ENCODE assay signal across 14 cellular contexts in genomic region chr15:83305696-83306291, GRCh38. TPM values are rescaled to one million over a fixed set of nuclear protein-coding genes. Genes with fewer than 3 reads are reported as not detected.
DNase-seq lines count a peak whose midpoint lies in the region; ATAC-seq and TF ChIP-seq lines count a peak whose summit lies in the region.
"Had no signal": no experiment of that assay in that cellular context is flagged by ENCODE, and none has a peak within 500 bp of the region (broad histone marks: within the 10 kb centered on the region; RNA-seq: fewer than 3 reads in every experiment).

No MANE protein-coding gene starts in this region.

- 38 to 48% methylated on average over 11 of the region's 11 CpGs for WGBS in GM23248 (ENCODE audit: low coverage in 1 of 2, low lambda C conversion rate in 2 of 2, missing lambda C conversion rate in 2 of 2), 2 experiments

- H2AFZ ChIP-seq in GM23248: peak overlapping the region; percentile 42; the same call in 1 of the 2 replicates

- no peaks in the 10 kb centered on the region for H3K9me2 ChIP-seq in GM23248 (ENCODE audit: insufficient read depth)

- no peaks in the 10 kb centered on the region for H3F3A ChIP-seq in GM23248 (ENCODE audit: insufficient read depth)

- H3K4me1 ChIP-seq in GM23248 (ENCODE audit: insufficient read depth) (peaks cover 15% of the 10 kb centered on the region), SJCRH30 (peaks cover 4% of the 10 kb centered on the region; the same call in 1 of the 2 replicates), vagina (peaks cover 7% of the 10 kb centered on the region)
- H3K4me1 ChIP-seq: psoas muscle had no signal

- ATAC-seq in omental fat pad (ENCODE audit: low FRiP score) (peak; percentile 85), HG02970 (IDR thresholded peaks at IDR 0.05; ENCODE audit: low FRiP score, unreplicated experiment) (no peak)
- ATAC-seq: left colon, psoas muscle had no signal

- H3K4me2 ChIP-seq in GM23248 (ENCODE audit: unreplicated experiment): peak overlapping the region; percentile 16

- TF ChIP-seq POLR2A in vagina (IDR thresholded peaks at IDR 0.05): no peak

- H3K9me3 ChIP-seq in GM23248 (ENCODE audit: low read depth) (no peaks in the 10 kb centered on the region), SJCRH30 (replicated peaks) (no peaks in the 10 kb centered on the region; the same call in 1 of the 2 replicates), vagina (no peaks in the 10 kb centered on the region)
- H3K9me3 ChIP-seq: psoas muscle, upper lobe of left lung had no signal

- H3K27me3 ChIP-seq in GM23248 (replicated peaks; ENCODE audit: insufficient read depth) (no peaks in the 10 kb centered on the region), SJCRH30 (no peaks in the 10 kb centered on the region), vagina (no peaks in the 10 kb centered on the region)
- H3K27me3 ChIP-seq: upper lobe of left lung had no signal

- H4K20me1 ChIP-seq in GM23248 (ENCODE audit: insufficient read depth): no peaks in the 10 kb centered on the region

- no peaks in the 10 kb centered on the region for H3K36me3 ChIP-seq in GM23248 (ENCODE audit: low read depth)
- H3K36me3 ChIP-seq in SJCRH30: no peaks in the 10 kb centered on the region
- no peaks in the 10 kb centered on the region for H3K36me3 ChIP-seq in vagina
- H3K36me3 ChIP-seq: upper lobe of left lung had no signal

- H3K4me3 ChIP-seq in GM23248: no peak overlapping the region
- H3K4me3 ChIP-seq in SJCRH30: peak overlapping the region; percentile 11; the same call in 1 of the 2 replicates
- H3K4me3 ChIP-seq in vagina: no peak overlapping the region
- H3K4me3 ChIP-seq: psoas muscle, upper lobe of left lung had no signal

- DNase-seq in GM23248 (peak; percentile 41), SJCRH30 (peak; percentile 8 to 27), glomerular visceral epithelial cell (ENCODE audit: extremely low spot score) (peak; percentile 44), omental fat pad (ENCODE audit: low spot score) (no peak), vagina (ENCODE audit: extremely low spot score in 2 of 2) (no peak), COLO668 (lab: John Stamatoyannopoulos, UW; ENCODE audit: unreplicated experiment) (no peak), KBM-7 (no peak)
- DNase-seq: activated T-cell treated with anti-CD3 and anti-CD28 coated beads, Interleukin-2, amount 50 U/mL, for 48 hours; KG1; left colon; NCI-H2029; psoas muscle had no signal

- TF ChIP-seq CTCF in omental fat pad (IDR thresholded peaks at IDR 0.05) (no peak), vagina (IDR thresholded peaks at IDR 0.05) (no peak)

- no peak overlapping the region for H3K9ac ChIP-seq in GM23248

- intact Hi-C loops in vagina (cut with DNase I): no loop called here

- in situ Hi-C loops in GM23248 (cut with MboI): no loop called here
- in situ Hi-C loops in KBM-7 (cut with MboI; ENCODE audit: low pct_unique_long_range_greater_than_20kb, low sequenced_read_pairs): no loop called here

- no peaks in the 10 kb centered on the region for H3K79me2 ChIP-seq in GM23248 (ENCODE audit: insufficient read depth)

- no peak overlapping the region for H3K27ac ChIP-seq in GM23248
- no peak overlapping the region for H3K27ac ChIP-seq in SJCRH30
- H3K27ac ChIP-seq in vagina: no peak overlapping the region
- H3K27ac ChIP-seq: psoas muscle, upper lobe of left lung had no signal

RNA-seq across cellular contexts. Expression of gene BNC1, which starts 21.3 kb away (rescaled TPM):
- 7.5 and 8.7 TPM in 2 replicates for total RNA-seq in GM23248 (2014; rRNA removed; shearing (Covaris generic))
- 4.1 and 4.3 TPM in 2 replicates for polyA plus RNA-seq in GM23248 (2016; fragmentation: Nextera tagmentation; extraction: Ambion mirVana)
- total RNA-seq in SJCRH30 (2014; rRNA removed; shearing (Covaris generic)): not detected in 2 replicates
- total RNA-seq in omental fat pad (10 to 100 TPM in 3 of 4 donors, 1 to 10 TPM in 1; 1.1 to 73.0 (median 35.6) TPM), vagina (18.2 TPM)
- total RNA-seq: left colon had no signal

Comparison
In these comparisons a context has a peak if more than half of its experiments do, and no peak if none do; other contexts are left out.
1. DNase-seq: peak in GM23248 (single experiment), SJCRH30 (2 of 2) and glomerular visceral epithelial cell (single experiment); none in omental fat pad (single experiment), vagina (0 of 2), COLO668 (single experiment) and KBM-7 (single experiment).